In genomic region chr6:85866373-85866740, GRCh38 we compare ENCODE assay signal across 9 cellular contexts.
DNase-seq lines count a peak whose midpoint lies in the region; ATAC-seq and TF ChIP-seq lines count a peak whose summit lies in the region.
"Had no signal": no experiment of that assay in that cellular context is flagged by ENCODE, and none has a peak within 500 bp of the region (broad histone marks: within the 10 kb centered on the region; RNA-seq: fewer than 3 reads in every experiment).

No MANE protein-coding gene starts in this region.

- H3K36me3 ChIP-seq in BLaER1: no peaks in the 10 kb centered on the region
- H3K36me3 ChIP-seq in SK-N-MC (ENCODE audit: insufficient read depth, low read length): no peaks in the 10 kb centered on the region
- no peaks in the 10 kb centered on the region for H3K36me3 ChIP-seq in gastrocnemius medialis

- no peaks in the 10 kb centered on the region for H3K27me3 ChIP-seq in BLaER1
- no peaks in the 10 kb centered on the region for H3K27me3 ChIP-seq in gastrocnemius medialis

- no peak overlapping the region; the same call in 1 of the 2 replicates for H3K9ac ChIP-seq in BLaER1
- no peak overlapping the region for H3K9ac ChIP-seq in SK-N-MC (ENCODE audit: insufficient read length)

- DNase-seq in SK-N-MC (ENCODE audit: low read depth, low spot score) (no peak), fibroblast of villous mesenchyme (ENCODE audit: low read depth) (no peak), gastrocnemius medialis (no peak), NCI-H2029 (lab: John Stamatoyannopoulos, UW) (no peak), retina (no peak), amniotic stem cell (lab: John Stamatoyannopoulos, UW) (no peak)
- no peak for DNase-seq in stimulated activated CD4-positive, alpha-beta T cell treated with anti-CD3 and anti-CD28 coated beads, Interleukin-2, amount 100 ng/mL, for 24 hours
- DNase-seq: effector memory CD4-positive, alpha-beta T cell had no signal

- intact Hi-C loops in gastrocnemius medialis (cut with DNase I; ENCODE audit: low total_unique reads): no loop called here

- ATAC-seq in gastrocnemius medialis: peak; percentile 23 to 65

- in situ Hi-C loops in gastrocnemius medialis (cut with MboI; ENCODE audit: low sequenced_read_pairs in 4 of 4): no loop called here

- no peak for TF ChIP-seq POLR2A in gastrocnemius medialis (IDR thresholded peaks at IDR 0.05)

- H4K20me1 ChIP-seq in BLaER1: no peaks in the 10 kb centered on the region

- H3K4me3 ChIP-seq in BLaER1 (no peak overlapping the region), SK-N-MC (peak overlapping the region; percentile 58), fibroblast of villous mesenchyme (ENCODE audit: low read depth, low read length) (peak overlapping the region; percentile 62), gastrocnemius medialis (peak overlapping the region; percentile 21 to 61 (median 54))

- 0 out of 2 replicates have a peak overlapping the region, but pooled peaks have one; percentile 59 for H3K27ac ChIP-seq in BLaER1
- H3K27ac ChIP-seq in SK-N-MC: no peak overlapping the region
- peak overlapping the region in 3 of 4 donors; percentile 23 to 71 (median 49) for H3K27ac ChIP-seq in gastrocnemius medialis

- H3K9me3 ChIP-seq in BLaER1 (no peaks in the 10 kb centered on the region), SK-N-MC (ENCODE audit: low read depth, low read length) (no peaks in the 10 kb centered on the region), gastrocnemius medialis (no peaks in the 10 kb centered on the region)

- H3K4me2 ChIP-seq in BLaER1: peak overlapping the region; percentile 70

- peaks cover 5% of the 10 kb centered on the region; the same call in 1 of the 2 replicates for H3K4me1 ChIP-seq in BLaER1
- peaks cover 7 to 15% of the 10 kb centered on the region in 2 donors for H3K4me1 ChIP-seq in gastrocnemius medialis

- no peak for TF ChIP-seq CTCF in fibroblast of villous mesenchyme (IDR thresholded peaks at IDR 0.05; ENCODE audit: insufficient read depth, low read depth, low read length)
- no peak for TF ChIP-seq CTCF in gastrocnemius medialis (IDR thresholded peaks at IDR 0.05 in 4 of 5, conservative IDR thresholded peaks at IDR 0.05 in 1 of 5)
